In genomic region chr11:73307323-73308002, GRCh38 we compare ENCODE assay signal across 8 cellular contexts. TPM values are rescaled to one million over a fixed set of nuclear protein-coding genes. Genes with fewer than 3 reads are reported as not detected.
DNase-seq lines count a peak whose midpoint lies in the region; ATAC-seq and TF ChIP-seq lines count a peak whose summit lies in the region.

No MANE protein-coding gene starts in this region.

- H3K27me3 ChIP-seq in cardiac muscle cell (no peaks in the 10 kb centered on the region), trophoblast cell (ENCODE audit: insufficient read depth, low read length) (no peaks in the 10 kb centered on the region), transverse colon (peaks cover 13% of the 10 kb centered on the region)

- H2AK5ac ChIP-seq in trophoblast cell (ENCODE audit: low read length) = peak overlapping the region; percentile 2

- peak overlapping the region; percentile 95 for H3K18ac ChIP-seq in trophoblast cell (ENCODE audit: low read length)

- no CpG with 5 or more reads among the region's 56 CpGs for WGBS in trophoblast cell (ENCODE audit: extremely low coverage, insufficient coverage, insufficient read length)
- WGBS in transverse colon (ENCODE audit: low coverage in 1 of 2), 2 donors = 2% methylated on average over 48 of the region's 56 CpGs; no CpG with 5 or more reads in 1 of the 2 donors

- H3K4me3 ChIP-seq in cardiac muscle cell (peak overlapping the region; percentile 74), trophoblast cell (ENCODE audit: low read depth, low read length) (peak overlapping the region; percentile 75), transverse colon (peak overlapping the region; percentile 45 to 88 (median 62))

- in situ Hi-C loops in transverse colon (cut with MboI; ENCODE audit: low pct_ligation_motif_present in 1 of 4, low pct_unique_long_range_greater_than_20kb in 1 of 4, low sequenced_read_pairs in 3 of 4) = loop anchor here in 1 of 4 donors (5.0 kb wide), 1 partner anchor 35 kb away; no protein-coding TSS in a partner anchor

- ATAC-seq in HG02588 (IDR thresholded peaks at IDR 0.05; ENCODE audit: unreplicated experiment) = peak; percentile 44

- peak overlapping the region; percentile 89 for H2BK12ac ChIP-seq in trophoblast cell (ENCODE audit: low read length)

- peak overlapping the region; percentile 100 for H3K27ac ChIP-seq in cardiac muscle cell
- peak overlapping the region; percentile 97 for H3K27ac ChIP-seq in trophoblast cell (ENCODE audit: low read depth, low read length)
- H3K27ac ChIP-seq in transverse colon = peak overlapping the region; percentile 95 to 99 (median 95)

- peak overlapping the region; percentile 59 for H4K8ac ChIP-seq in trophoblast cell (ENCODE audit: low read depth, low read length)

- H3K4me1 ChIP-seq in cardiac muscle cell (ENCODE audit: low read depth) (peaks cover 17% of the 10 kb centered on the region), trophoblast cell (ENCODE audit: control insufficient read depth in 1 of 2, insufficient read depth in 2 of 2, low read length in 2 of 2) (peaks cover 27 to 36% of the 10 kb centered on the region in 2 experiments), transverse colon (peaks cover 3 to 52% (median 25%) of the 10 kb centered on the region in 4 donors)

- H3K79me1 ChIP-seq in trophoblast cell (ENCODE audit: low read length) = peaks cover 23% of the 10 kb centered on the region

- peaks cover 35% of the 10 kb centered on the region for H3K79me2 ChIP-seq in trophoblast cell (ENCODE audit: control insufficient read depth, insufficient read depth, low read length, poor library complexity)

- H3K4me2 ChIP-seq in trophoblast cell (ENCODE audit: low read length) = peak overlapping the region; percentile 99

- peak overlapping the region; percentile 83 for H4K91ac ChIP-seq in trophoblast cell (ENCODE audit: low read depth, low read length)

- H3K36me3 ChIP-seq in cardiac muscle cell (peaks cover 5% of the 10 kb centered on the region), trophoblast cell (ENCODE audit: control insufficient read depth in 1 of 2, insufficient read depth in 2 of 2, low read length in 2 of 2) (peaks cover 9 to 12% of the 10 kb centered on the region in 2 experiments), transverse colon (no peaks in the 10 kb centered on the region)

- peak overlapping the region; percentile 67 for H2BK120ac ChIP-seq in trophoblast cell (ENCODE audit: insufficient read depth, low read length, poor library complexity)

- peak overlapping the region; percentile 32 for H2AFZ ChIP-seq in trophoblast cell (ENCODE audit: insufficient read depth, low read length, poor library complexity)

- H3K9me3 ChIP-seq in cardiac muscle cell (ENCODE audit: low read depth) = no peaks in the 10 kb centered on the region
- H3K9me3 ChIP-seq in trophoblast cell (ENCODE audit: insufficient read depth, low read depth, low read length) = peaks cover 2% of the 10 kb centered on the region
- H3K9me3 ChIP-seq in transverse colon = no peaks in the 10 kb centered on the region

- DNase-seq in GF-D8 (lab: John Stamatoyannopoulos, UW) = peak; percentile 96
- peak; percentile 96 for DNase-seq in NCI-H1092 treated with DMSO at 0.1 percent for 48 hours (lab: John Stamatoyannopoulos, UW)
- peak; percentile 98 for DNase-seq in SKM-1 treated with dmso at 0.1 percent for 144 hours (lab: John Stamatoyannopoulos, UW; ENCODE audit: unreplicated experiment)
- DNase-seq in activated naive CD8-positive, alpha-beta T cell treated with anti-CD3 and anti-CD28 coated beads, Interleukin-2, amount 50 U/mL, for 16 hours (ENCODE audit: low read depth, low spot score) = peak; percentile 81
- peak; percentile 99 for DNase-seq in cardiac muscle cell (ENCODE audit: low read depth in 1 of 2, low spot score in 1 of 2)
- DNase-seq in trophoblast cell = peak; percentile 95 to 99
- peak; percentile 97 for DNase-seq in transverse colon

- H3K14ac ChIP-seq in trophoblast cell (ENCODE audit: low read length) = peak overlapping the region; percentile 95

- no peak for TF ChIP-seq EP300 in transverse colon (IDR thresholded peaks at IDR 0.05; ENCODE audit: low read depth)

- H4K12ac ChIP-seq in trophoblast cell (ENCODE audit: low read depth, low read length) = no peak overlapping the region

- peak overlapping the region; percentile 11 for H3K4ac ChIP-seq in trophoblast cell (ENCODE audit: low read depth, low read length)

- TF ChIP-seq POLR2A in transverse colon (IDR thresholded peaks at IDR 0.05) = peak; percentile 68

- peak overlapping the region; percentile 37 for H2BK5ac ChIP-seq in trophoblast cell (ENCODE audit: low read depth, low read length, poor library complexity)

- TF ChIP-seq CTCF in cardiac muscle cell (IDR thresholded peaks at IDR 0.05; ENCODE audit: low read depth, low read length) (peak; percentile 80), transverse colon (IDR thresholded peaks at IDR 0.05) (peak; percentile 74 to 96 (median 88))

- peak overlapping the region; percentile 81 for H3K9ac ChIP-seq in trophoblast cell (ENCODE audit: low read length)

- H3K23ac ChIP-seq in trophoblast cell (ENCODE audit: low read length) = no peak overlapping the region

- intact Hi-C loops in transverse colon (cut with DNase I; ENCODE audit: low total_unique reads) = loop anchor here (1.0 to 10.0 kb wide), 2 partner anchors 28 to 357 kb away; no protein-coding TSS in a partner anchor

RNA-seq across cellular contexts. Expression of gene ARHGEF17, which starts 0.6 kb away (rescaled TPM):
- total RNA-seq in cardiac muscle cell = 37.2 and 60.3 TPM in 2 replicates
- polyA plus RNA-seq in cardiac muscle cell = 26.5 and 33.5 TPM in 2 replicates
- 31.0 and 31.5 TPM in 2 replicates for polyA plus RNA-seq in trophoblast cell (2013)
- 10 to 100 TPM; 12.0 to 44.9 (median 27.1) TPM for total RNA-seq in transverse colon

RNA-seq across cellular contexts. Expression of gene P2RY6, which starts 35.3 kb away (rescaled TPM):
- 0.07 and 0.39 TPM in 2 replicates for total RNA-seq in cardiac muscle cell
- not detected in 2 replicates for polyA plus RNA-seq in cardiac muscle cell
- polyA plus RNA-seq in trophoblast cell (2013) = 45.7 and 47.8 TPM in 2 replicates
- total RNA-seq in transverse colon = 1 to 10 TPM in 3 of 4 donors, not detected in 1; 1.1 to 1.6 (median 1.4) TPM

Comparison
In these comparisons a context has a peak if more than half of its experiments do, and no peak if none do; other contexts are left out.
1. Peak in every context shown above with its lines: DNase-seq, ATAC-seq, H3K4me3 ChIP-seq and H3K27ac ChIP-seq.